Comparison of ENCODE assay signal across 1 cellular context in the genomic region with DNA sequence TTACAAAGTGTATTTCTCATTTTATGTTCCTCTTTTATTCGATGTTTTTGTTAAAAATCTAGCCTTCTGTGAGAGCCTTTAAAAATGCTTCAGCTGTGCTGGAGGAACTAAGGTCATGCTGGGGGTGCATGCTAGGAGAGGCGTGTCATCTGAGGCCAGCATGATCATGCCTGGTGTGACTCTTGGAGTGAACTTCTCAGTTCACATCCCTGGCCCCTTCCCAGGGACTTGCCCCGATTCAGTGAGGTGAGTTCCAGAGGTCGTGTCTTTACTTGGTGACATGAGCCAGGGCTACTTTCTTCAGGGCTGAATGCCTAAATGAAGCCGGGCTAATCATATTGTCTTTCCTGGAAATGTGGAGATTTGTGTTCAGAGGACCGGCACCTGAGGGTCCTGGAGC.
TF ChIP-seq lines count a peak whose summit lies in the region.

No MANE protein-coding gene starts in this region.

TF ChIP-seq in GM23338, 12 proteins besides CTCF, POLR2A, EP300 and RAD21 (continued from another document):
- TF ChIP-seq, protein P1, sequence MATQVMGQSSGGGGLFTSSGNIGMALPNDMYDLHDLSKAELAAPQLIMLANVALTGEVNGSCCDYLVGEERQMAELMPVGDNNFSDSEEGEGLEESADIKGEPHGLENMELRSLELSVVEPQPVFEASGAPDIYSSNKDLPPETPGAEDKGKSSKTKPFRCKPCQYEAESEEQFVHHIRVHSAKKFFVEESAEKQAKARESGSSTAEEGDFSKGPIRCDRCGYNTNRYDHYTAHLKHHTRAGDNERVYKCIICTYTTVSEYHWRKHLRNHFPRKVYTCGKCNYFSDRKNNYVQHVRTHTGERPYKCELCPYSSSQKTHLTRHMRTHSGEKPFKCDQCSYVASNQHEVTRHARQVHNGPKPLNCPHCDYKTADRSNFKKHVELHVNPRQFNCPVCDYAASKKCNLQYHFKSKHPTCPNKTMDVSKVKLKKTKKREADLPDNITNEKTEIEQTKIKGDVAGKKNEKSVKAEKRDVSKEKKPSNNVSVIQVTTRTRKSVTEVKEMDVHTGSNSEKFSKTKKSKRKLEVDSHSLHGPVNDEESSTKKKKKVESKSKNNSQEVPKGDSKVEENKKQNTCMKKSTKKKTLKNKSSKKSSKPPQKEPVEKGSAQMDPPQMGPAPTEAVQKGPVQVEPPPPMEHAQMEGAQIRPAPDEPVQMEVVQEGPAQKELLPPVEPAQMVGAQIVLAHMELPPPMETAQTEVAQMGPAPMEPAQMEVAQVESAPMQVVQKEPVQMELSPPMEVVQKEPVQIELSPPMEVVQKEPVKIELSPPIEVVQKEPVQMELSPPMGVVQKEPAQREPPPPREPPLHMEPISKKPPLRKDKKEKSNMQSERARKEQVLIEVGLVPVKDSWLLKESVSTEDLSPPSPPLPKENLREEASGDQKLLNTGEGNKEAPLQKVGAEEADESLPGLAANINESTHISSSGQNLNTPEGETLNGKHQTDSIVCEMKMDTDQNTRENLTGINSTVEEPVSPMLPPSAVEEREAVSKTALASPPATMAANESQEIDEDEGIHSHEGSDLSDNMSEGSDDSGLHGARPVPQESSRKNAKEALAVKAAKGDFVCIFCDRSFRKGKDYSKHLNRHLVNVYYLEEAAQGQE (IDR thresholded peaks at IDR 0.05; ENCODE audit: unreplicated experiment) = no peak
- no peak for TF ChIP-seq STAT1 (IDR thresholded peaks at IDR 0.05; ENCODE audit: unreplicated experiment)
- TF ChIP-seq POLR2AphosphoS5 (IDR thresholded peaks at IDR 0.05; ENCODE audit: low read depth) = no peak
- TF ChIP-seq, protein P2, sequence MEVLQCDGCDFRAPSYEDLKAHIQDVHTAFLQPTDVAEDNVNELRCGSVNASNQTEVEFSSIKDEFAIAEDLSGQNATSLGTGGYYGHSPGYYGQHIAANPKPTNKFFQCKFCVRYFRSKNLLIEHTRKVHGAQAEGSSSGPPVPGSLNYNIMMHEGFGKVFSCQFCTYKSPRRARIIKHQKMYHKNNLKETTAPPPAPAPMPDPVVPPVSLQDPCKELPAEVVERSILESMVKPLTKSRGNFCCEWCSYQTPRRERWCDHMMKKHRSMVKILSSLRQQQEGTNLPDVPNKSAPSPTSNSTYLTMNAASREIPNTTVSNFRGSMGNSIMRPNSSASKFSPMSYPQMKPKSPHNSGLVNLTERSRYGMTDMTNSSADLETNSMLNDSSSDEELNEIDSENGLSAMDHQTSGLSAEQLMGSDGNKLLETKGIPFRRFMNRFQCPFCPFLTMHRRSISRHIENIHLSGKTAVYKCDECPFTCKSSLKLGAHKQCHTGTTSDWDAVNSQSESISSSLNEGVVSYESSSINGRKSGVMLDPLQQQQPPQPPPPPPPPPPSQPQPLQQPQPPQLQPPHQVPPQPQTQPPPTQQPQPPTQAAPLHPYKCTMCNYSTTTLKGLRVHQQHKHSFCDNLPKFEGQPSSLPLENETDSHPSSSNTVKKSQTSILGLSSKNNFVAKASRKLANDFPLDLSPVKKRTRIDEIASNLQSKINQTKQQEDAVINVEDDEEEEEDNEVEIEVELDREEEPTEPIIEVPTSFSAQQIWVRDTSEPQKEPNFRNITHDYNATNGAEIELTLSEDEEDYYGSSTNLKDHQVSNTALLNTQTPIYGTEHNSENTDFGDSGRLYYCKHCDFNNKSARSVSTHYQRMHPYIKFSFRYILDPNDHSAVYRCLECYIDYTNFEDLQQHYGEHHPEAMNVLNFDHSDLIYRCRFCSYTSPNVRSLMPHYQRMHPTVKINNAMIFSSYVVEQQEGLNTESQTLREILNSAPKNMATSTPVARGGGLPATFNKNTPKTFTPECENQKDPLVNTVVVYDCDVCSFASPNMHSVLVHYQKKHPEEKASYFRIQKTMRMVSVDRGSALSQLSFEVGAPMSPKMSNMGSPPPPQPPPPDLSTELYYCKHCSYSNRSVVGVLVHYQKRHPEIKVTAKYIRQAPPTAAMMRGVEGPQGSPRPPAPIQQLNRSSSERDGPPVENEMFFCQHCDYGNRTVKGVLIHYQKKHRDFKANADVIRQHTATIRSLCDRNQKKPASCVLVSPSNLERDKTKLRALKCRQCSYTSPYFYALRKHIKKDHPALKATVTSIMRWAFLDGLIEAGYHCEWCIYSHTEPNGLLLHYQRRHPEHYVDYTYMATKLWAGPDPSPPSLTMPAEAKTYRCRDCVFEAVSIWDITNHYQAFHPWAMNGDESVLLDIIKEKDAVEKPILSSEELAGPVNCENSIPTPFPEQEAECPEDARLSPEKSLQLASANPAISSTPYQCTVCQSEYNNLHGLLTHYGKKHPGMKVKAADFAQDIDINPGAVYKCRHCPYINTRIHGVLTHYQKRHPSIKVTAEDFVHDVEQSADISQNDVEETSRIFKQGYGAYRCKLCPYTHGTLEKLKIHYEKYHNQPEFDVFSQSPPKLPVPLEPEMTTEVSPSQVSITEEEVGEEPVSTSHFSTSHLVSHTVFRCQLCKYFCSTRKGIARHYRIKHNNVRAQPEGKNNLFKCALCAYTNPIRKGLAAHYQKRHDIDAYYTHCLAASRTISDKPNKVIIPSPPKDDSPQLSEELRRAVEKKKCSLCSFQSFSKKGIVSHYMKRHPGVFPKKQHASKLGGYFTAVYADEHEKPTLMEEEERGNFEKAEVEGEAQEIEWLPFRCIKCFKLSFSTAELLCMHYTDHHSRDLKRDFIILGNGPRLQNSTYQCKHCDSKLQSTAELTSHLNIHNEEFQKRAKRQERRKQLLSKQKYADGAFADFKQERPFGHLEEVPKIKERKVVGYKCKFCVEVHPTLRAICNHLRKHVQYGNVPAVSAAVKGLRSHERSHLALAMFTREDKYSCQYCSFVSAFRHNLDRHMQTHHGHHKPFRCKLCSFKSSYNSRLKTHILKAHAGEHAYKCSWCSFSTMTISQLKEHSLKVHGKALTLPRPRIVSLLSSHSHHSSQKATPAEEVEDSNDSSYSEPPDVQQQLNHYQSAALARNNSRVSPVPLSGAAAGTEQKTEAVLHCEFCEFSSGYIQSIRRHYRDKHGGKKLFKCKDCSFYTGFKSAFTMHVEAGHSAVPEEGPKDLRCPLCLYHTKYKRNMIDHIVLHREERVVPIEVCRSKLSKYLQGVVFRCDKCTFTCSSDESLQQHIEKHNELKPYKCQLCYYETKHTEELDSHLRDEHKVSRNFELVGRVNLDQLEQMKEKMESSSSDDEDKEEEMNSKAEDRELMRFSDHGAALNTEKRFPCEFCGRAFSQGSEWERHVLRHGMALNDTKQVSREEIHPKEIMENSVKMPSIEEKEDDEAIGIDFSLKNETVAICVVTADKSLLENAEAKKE (CRISPR knock-in tag; IDR thresholded peaks at IDR 0.05) = no peak
